8 cellular contexts compared by ENCODE assay signal in genomic region chr2:72887032-72887835, GRCh38. TPM values are rescaled to one million over a fixed set of nuclear protein-coding genes. Genes with fewer than 3 reads are reported as not detected.
DNase-seq lines count a peak whose midpoint lies in the region; ATAC-seq and TF ChIP-seq lines count a peak whose summit lies in the region.

Gene SPR (plus strand): TSS chr2:72887408. CDS start chr2:72887433, 25 bp downstream.

- peaks cover 11% of the 10 kb centered on the region for H3K27me3 ChIP-seq in A673 (replicated peaks; ENCODE audit: insufficient read depth, low read depth, low read length, poor library complexity)

- DNase-seq in A673 (ENCODE audit: low spot score) (peak; percentile 69), NCI-H2171 treated with DMSO at 0.1 percent for 48 hours (lab: John Stamatoyannopoulos, UW) (peak; percentile 63), coronary artery (ENCODE audit: low spot score) (peak; percentile 82), left colon (peak; percentile 76 to 88)
- DNase-seq in activated CD4-positive, alpha-beta T cell treated with anti-CD3 and anti-CD28 coated beads for 36 hours: peak; percentile 85
- peak; percentile 38 to 69 for DNase-seq in stimulated activated CD4-positive, alpha-beta T cell treated with anti-CD3 and anti-CD28 coated beads, Interleukin-1b, Interleukin-23, amount 100 ng/mL, for 4 hours (ENCODE audit: low read depth in 2 of 2)

- peak within 1 kb of the TSS; percentile 70 for H3K4me3 Mint-ChIP-seq in activated CD4-positive, alpha-beta T cell treated with anti-CD3 and anti-CD28 coated beads for 36 hours

- H3K27me3 Mint-ChIP-seq in activated CD4-positive, alpha-beta T cell treated with anti-CD3 and anti-CD28 coated beads for 36 hours: peaks cover 55% of the 10 kb centered on the region

- no peaks in the 10 kb centered on the region for H3K36me3 ChIP-seq in A673 (ENCODE audit: insufficient read depth, low read length, poor library complexity, severe bottlenecking)

- no peaks in the 10 kb centered on the region for H3K9me3 Mint-ChIP-seq in activated CD4-positive, alpha-beta T cell treated with anti-CD3 and anti-CD28 coated beads for 36 hours (ENCODE audit: low read depth)

- POLR2A ChIA-PET in A673 (lab: Charles Lee; ENCODE audit: low non-redundant PET): no interaction called here
- POLR2A ChIA-PET in activated CD4-positive, alpha-beta T cell treated with anti-CD3 and anti-CD28 coated beads for 36 hours (lab: Charles Lee): interaction anchor here (0.9 kb wide), 1 partner anchor 87 kb away, joined by 3 read pairs; no protein-coding TSS in a partner anchor

- H3K9me3 ChIP-seq in A673 (ENCODE audit: low read depth, low read length, poor library complexity, severe bottlenecking): no peaks in the 10 kb centered on the region

- H3K36me3 Mint-ChIP-seq in activated CD4-positive, alpha-beta T cell treated with anti-CD3 and anti-CD28 coated beads for 36 hours (ENCODE audit: low read depth): peaks cover 13% of the 10 kb centered on the region

- BruUV-seq in A673 (replicated peaks; lab: Mats Ljungman, UMichigan): TSS peak; percentile 49

- H3K27ac Mint-ChIP-seq in activated CD4-positive, alpha-beta T cell treated with anti-CD3 and anti-CD28 coated beads for 36 hours: no peak within 1 kb of the TSS

- H3K4me1 Mint-ChIP-seq in activated CD4-positive, alpha-beta T cell treated with anti-CD3 and anti-CD28 coated beads for 36 hours: peaks cover 10% of the 10 kb centered on the region

- TF ChIP-seq CTCF in A673 (conservative IDR thresholded peaks at IDR 0.05; ENCODE audit: low read depth, low read length): no peak
- no peak for TF ChIP-seq CTCF in coronary artery (IDR thresholded peaks at IDR 0.05)

- H3K4me1 ChIP-seq in A673 (ENCODE audit: insufficient read depth, low read length, poor library complexity, severe bottlenecking): peaks cover 4% of the 10 kb centered on the region

- CTCF ChIA-PET in A673 (lab: Charles Lee): interaction anchor here (0.6 to 1.6 kb wide), 4 partner anchors 24 to 290 kb away, joined by 3 to 5 read pairs (median 4); partner anchors contain the start of gene EMX1
- CTCF ChIA-PET in activated CD4-positive, alpha-beta T cell treated with anti-CD3 and anti-CD28 coated beads for 36 hours (lab: Charles Lee): interaction anchor here (0.6 to 2.9 kb wide), 28 partner anchors 8 to 290 kb away, joined by 3 to 20 read pairs (median 4); partner anchors contain the start of gene EMX1

- intact Hi-C loops in A673 (cut with micrococcal nuclease; ENCODE audit: unreplicated experiment): no loop called here
- intact Hi-C loops in activated CD4-positive, alpha-beta T cell treated with anti-CD3 and anti-CD28 coated beads for 36 hours (cut with DNase I, micrococcal nuclease): loop anchor here (1.0 to 5.0 kb wide), 5 partner anchors 23 to 185 kb away; partner anchors contain the start of gene SFXN5 (in 2 of the 2)
- intact Hi-C loops in left colon (cut with DNase I, micrococcal nuclease): no loop called here

- H3K4me3 ChIP-seq in A673 (ENCODE audit: low read depth, low read length, poor library complexity, severe bottlenecking) (peak within 1 kb of the TSS; percentile 76), coronary artery (peak within 1 kb of the TSS; percentile 79)

- H3K27ac ChIP-seq in A673 (ENCODE audit: low read depth, low read length, poor library complexity, severe bottlenecking) (peak within 1 kb of the TSS; percentile 71), coronary artery (peak within 1 kb of the TSS; percentile 79 to 93)

- ATAC-seq in GM18519 (IDR thresholded peaks at IDR 0.05; ENCODE audit: low FRiP score, unreplicated experiment): peak; percentile 86
- peak; percentile 87 for ATAC-seq in HG03025 (IDR thresholded peaks at IDR 0.05; ENCODE audit: low FRiP score, unreplicated experiment)
- peak; percentile 97 for ATAC-seq in activated CD4-positive, alpha-beta T cell treated with anti-CD3 and anti-CD28 coated beads for 36 hours
- ATAC-seq in left colon: peak; percentile 87

RNA-seq across cellular contexts. Expression of gene SPR, which starts in this region (rescaled TPM):
- total RNA-seq in A673 (2021) (22.6 and 25.6 TPM in 2 replicates), left colon (10 to 100 TPM; 77.8 to 81.9 TPM)
- 1 to 10 TPM; 7.3 to 9.8 TPM for total RNA-seq in activated CD4-positive, alpha-beta T cell treated with anti-CD3 and anti-CD28 coated beads for 36 hours

Comparison
In these comparisons a context has a peak if more than half of its experiments do, and no peak if none do; other contexts are left out.
1. Peak in every context shown above with its lines: DNase-seq, ATAC-seq, H3K4me3 ChIP-seq and H3K27ac ChIP-seq.
2. intact Hi-C loops: an anchor here in activated CD4-positive, alpha-beta T cell treated with anti-CD3 and anti-CD28 coated beads for 36 hours (1.0 to 5.0 kb wide); none called in A673 and left colon.